24 cellular contexts compared by ENCODE assay signal in genomic region chr12:132244724-132245295, GRCh38.
"Had no signal": no experiment of that assay in that cellular context is flagged by ENCODE, and none has a peak within 500 bp of the region (broad histone marks: within the 10 kb centered on the region; RNA-seq: fewer than 3 reads in every experiment).

No MANE protein-coding gene starts in this region.

- H3K27ac ChIP-seq: parathyroid adenoma, right atrium auricular region, thoracic aorta, uterus had no signal

- H3K9ac ChIP-seq: parathyroid adenoma had no signal

- DNase-seq: activated CD4-positive, alpha-beta memory T cell treated with anti-CD3 and anti-CD28 coated beads for 36 hours; activated CD4-positive, alpha-beta T cell treated with anti-CD3 and anti-CD28 coated beads, Interleukin-2, amount 10 ng/mL, durations not matched to agents 24 days and 14 days; activated CD4-positive, CD25-positive, alpha-beta regulatory T cell treated with anti-CD3 and anti-CD28 coated beads, Interleukin-2, amount 50 U/mL, for 72 hours; activated gamma-delta T cell treated with Interleukin-2 at 50 U/mL for 16 hours; activated naive CD4-positive, alpha-beta T cell treated with anti-CD3 and anti-CD28 coated beads, Interleukin-2, amount 50 U/mL, for 16 hours; activated T-cell treated with anti-CD3 and anti-CD28 coated beads, Interleukin-2, amount 50 U/mL, for 4 hours; amniotic stem cell; dermis blood vessel endothelial cell; effector CD8-positive, alpha-beta T cell; left colon; midbrain; occipital lobe; stimulated activated naive CD4-positive, alpha-beta T cell treated with Interleukin-2 at 50 U/mL for 16 hours; T-helper 17 cell; T1000; uterus had no signal

- H3K4me1 ChIP-seq: parathyroid adenoma, right atrium auricular region, uterus had no signal

- H3K27me3 Mint-ChIP-seq: activated CD4-positive, alpha-beta T cell treated with anti-CD3 and anti-CD28 coated beads, Interleukin-2, amount 10 ng/mL, durations not matched to agents 24 days and 14 days; activated T-helper 17 cell treated with anti-CD3 and anti-CD28 coated beads, Interleukin-2, amount 50 U/mL, for 72 hours had no signal

- H3K36me3 Mint-ChIP-seq: activated CD4-positive, alpha-beta memory T cell treated with anti-CD3 and anti-CD28 coated beads for 36 hours; memory B cell; naive thymus-derived CD8-positive, alpha-beta T cell had no signal

- H3K27ac Mint-ChIP-seq: activated CD4-positive, alpha-beta memory T cell treated with anti-CD3 and anti-CD28 coated beads for 36 hours; activated CD4-positive, alpha-beta T cell treated with anti-CD3 and anti-CD28 coated beads, Interleukin-2, amount 10 ng/mL, durations not matched to agents 24 days and 14 days; activated T-helper 17 cell treated with anti-CD3 and anti-CD28 coated beads, Interleukin-2, amount 50 U/mL, for 72 hours; memory B cell; naive thymus-derived CD8-positive, alpha-beta T cell; T-helper 17 cell had no signal

- H3K36me3 ChIP-seq: right atrium auricular region, thoracic aorta, uterus had no signal

- ATAC-seq: activated T-cell treated with anti-CD3 and anti-CD28 coated beads, Interleukin-2, amount 50 U/mL, for 4 hours; activated T-helper 17 cell treated with anti-CD3 and anti-CD28 coated beads, Interleukin-2, amount 50 U/mL, for 72 hours; left colon; naive thymus-derived CD8-positive, alpha-beta T cell; T-helper 17 cell had no signal

- H3K27me3 ChIP-seq: right atrium auricular region, uterus had no signal

- H3K9me3 ChIP-seq: right atrium auricular region, thoracic aorta, uterus had no signal

- H3K4me3 Mint-ChIP-seq: activated CD4-positive, alpha-beta memory T cell treated with anti-CD3 and anti-CD28 coated beads for 36 hours; activated CD4-positive, alpha-beta T cell treated with anti-CD3 and anti-CD28 coated beads, Interleukin-2, amount 10 ng/mL, durations not matched to agents 24 days and 14 days; activated T-cell treated with anti-CD3 and anti-CD28 coated beads, Interleukin-2, amount 50 U/mL, for 4 hours; activated T-helper 17 cell treated with anti-CD3 and anti-CD28 coated beads, Interleukin-2, amount 50 U/mL, for 72 hours; central memory CD8-positive, alpha-beta T cell; memory B cell; naive thymus-derived CD8-positive, alpha-beta T cell; neural crest cell; T-helper 17 cell had no signal

- H3K4me3 ChIP-seq: right atrium auricular region, thoracic aorta, uterus had no signal

- H3K9me3 Mint-ChIP-seq: activated CD4-positive, alpha-beta memory T cell treated with anti-CD3 and anti-CD28 coated beads for 36 hours; activated T-cell treated with anti-CD3 and anti-CD28 coated beads, Interleukin-2, amount 50 U/mL, for 4 hours; activated T-helper 17 cell treated with anti-CD3 and anti-CD28 coated beads, Interleukin-2, amount 50 U/mL, for 72 hours; central memory CD8-positive, alpha-beta T cell; memory B cell; naive thymus-derived CD8-positive, alpha-beta T cell; neural crest cell had no signal
